ENCODE assay signal across 8 cellular contexts in the genomic region with DNA sequence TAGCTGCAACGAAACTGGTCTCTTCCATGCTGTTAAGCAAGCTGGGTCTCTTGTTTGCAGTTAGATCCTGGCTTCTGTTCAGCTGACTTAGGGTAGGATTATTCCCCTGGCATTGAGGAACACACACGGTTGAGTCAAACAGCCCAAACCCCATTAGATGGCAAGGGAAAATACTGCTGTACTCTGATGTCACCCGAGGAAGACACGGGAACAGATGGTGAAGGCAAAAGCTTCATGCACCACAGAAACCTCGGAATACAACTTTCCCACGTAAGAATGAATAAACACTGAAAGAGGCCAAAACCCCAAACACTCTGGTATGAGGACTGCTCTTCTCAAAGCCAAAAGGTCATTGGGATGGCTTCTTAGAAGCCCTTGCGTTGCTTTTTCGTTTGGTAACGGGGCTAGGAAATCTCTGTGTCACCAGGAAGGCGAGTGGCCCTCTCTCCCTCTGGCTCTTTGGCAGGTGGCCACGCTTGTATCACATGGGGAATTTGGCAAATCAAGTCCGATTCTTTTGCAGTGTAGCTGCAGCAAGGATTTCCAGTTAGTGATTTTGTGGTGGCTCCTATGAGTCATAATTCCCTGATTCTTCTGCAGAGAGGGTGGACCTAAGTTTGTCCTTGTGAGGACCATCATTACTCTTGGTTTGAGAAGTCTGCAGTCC. TPM values are rescaled to one million over a fixed set of nuclear protein-coding genes. Genes with fewer than 3 reads are reported as not detected.
A peak's percentile ranks its signal among the peaks of the same experiment; 100 is the strongest.
DNase-seq lines count a peak whose midpoint lies in the region; ATAC-seq and TF ChIP-seq lines count a peak whose summit lies in the region.

No MANE protein-coding gene starts in this region.

- no peaks in the 10 kb centered on the region for H3K27me3 ChIP-seq in A673 (replicated peaks; ENCODE audit: insufficient read depth, low read depth, low read length, poor library complexity)
- H3K27me3 ChIP-seq in lower lobe of right lung (ENCODE audit: low read depth): no peaks in the 10 kb centered on the region
- no peaks in the 10 kb centered on the region for H3K27me3 ChIP-seq in uterus

- no peak overlapping the region for H3K4me3 Mint-ChIP-seq in chondrocyte (ENCODE audit: unreplicated experiment)

- intact Hi-C loops in A673 (cut with micrococcal nuclease; ENCODE audit: unreplicated experiment) (no loop called here), lower lobe of right lung (cut with DNase I) (no loop called here), uterus (cut with DNase I; ENCODE audit: low total_unique reads) (no loop called here)

- DNase-seq in A673 (ENCODE audit: low spot score) (peak; percentile 55), NCI-H2171 treated with DMSO at 0.1 percent for 48 hours (lab: John Stamatoyannopoulos, UW) (peak; percentile 86), chondrocyte (ENCODE audit: low spot score) (no peak), lower lobe of right lung (peak; percentile 81), uterus (peak; percentile 84 to 85), retina (no peak)

- BruUV-seq in A673 (replicated peaks; lab: Mats Ljungman, UMichigan): no TSS peak

- no peaks in the 10 kb centered on the region for H3K9me3 Mint-ChIP-seq in chondrocyte (ENCODE audit: low read depth)

- H3K9me3 ChIP-seq in A673 (ENCODE audit: low read depth, low read length, poor library complexity, severe bottlenecking) (no peaks in the 10 kb centered on the region), lower lobe of right lung (no peaks in the 10 kb centered on the region), uterus (no peaks in the 10 kb centered on the region)

- H3K27me3 Mint-ChIP-seq in chondrocyte (ENCODE audit: low read depth): no peaks in the 10 kb centered on the region

- peak overlapping the region; percentile 18 for H3K27ac Mint-ChIP-seq in chondrocyte (ENCODE audit: unreplicated experiment)

- ATAC-seq in GM18873 (IDR thresholded peaks at IDR 0.05; ENCODE audit: low FRiP score, unreplicated experiment) (peak; percentile 34), lower lobe of right lung (peak; percentile 81 to 82), GM21515 (IDR thresholded peaks at IDR 0.05; ENCODE audit: unreplicated experiment) (no peak)

- CTCF ChIA-PET in A673 (lab: Charles Lee): no interaction called here

- TF ChIP-seq CTCF in A673 (conservative IDR thresholded peaks at IDR 0.05; ENCODE audit: low read depth, low read length): no peak
- TF ChIP-seq CTCF in chondrocyte (IDR thresholded peaks at IDR 0.05): no peak
- TF ChIP-seq CTCF in lower lobe of right lung (IDR thresholded peaks at IDR 0.05): no peak
- TF ChIP-seq CTCF in uterus (IDR thresholded peaks at IDR 0.05): no peak

- POLR2A ChIA-PET in A673 (lab: Charles Lee; ENCODE audit: low non-redundant PET): no interaction called here

- no peak overlapping the region for H3K27ac ChIP-seq in A673 (ENCODE audit: low read depth, low read length, poor library complexity, severe bottlenecking)
- peak overlapping the region; percentile 32 for H3K27ac ChIP-seq in lower lobe of right lung
- H3K27ac ChIP-seq in uterus: peak overlapping the region; percentile 45 to 56

- H3K4me1 Mint-ChIP-seq in chondrocyte (ENCODE audit: low read depth): peaks cover 14% of the 10 kb centered on the region

- no peak for TF ChIP-seq POLR2A in uterus (IDR thresholded peaks at IDR 0.05)

- H3K4me1 ChIP-seq in A673 (ENCODE audit: insufficient read depth, low read length, poor library complexity, severe bottlenecking): no peaks in the 10 kb centered on the region
- H3K4me1 ChIP-seq in lower lobe of right lung: peaks cover 18% of the 10 kb centered on the region
- H3K4me1 ChIP-seq in uterus: no peaks in the 10 kb centered on the region

- H3K36me3 ChIP-seq in A673 (ENCODE audit: insufficient read depth, low read length, poor library complexity, severe bottlenecking) (no peaks in the 10 kb centered on the region), lower lobe of right lung (no peaks in the 10 kb centered on the region), uterus (no peaks in the 10 kb centered on the region)

- no peaks in the 10 kb centered on the region for H3K36me3 Mint-ChIP-seq in chondrocyte (ENCODE audit: low read depth)

- H3K4me3 ChIP-seq in A673 (ENCODE audit: low read depth, low read length, poor library complexity, severe bottlenecking) (no peak overlapping the region), lower lobe of right lung (peak overlapping the region; percentile 25), uterus (no peak overlapping the region)

RNA-seq across cellular contexts. Expression of a gene that starts 16.7 kb away (rescaled TPM):
- total RNA-seq in A673 (2021) (1.7 and 1.9 TPM in 2 replicates), chondrocyte (14.9 to 16.4 TPM (median 16.0 TPM) in 3 replicates), lower lobe of right lung (72.4 TPM), uterus (10 to 100 TPM; 25.6 to 68.2 (median 32.9) TPM)

Comparison
In these comparisons a context has a peak if more than half of its experiments do, and no peak if none do; other contexts are left out.
1. DNase-seq: peak in A673 (single experiment), NCI-H2171 treated with DMSO at 0.1 percent for 48 hours (single experiment), lower lobe of right lung (single experiment) and uterus (2 of 2); none in chondrocyte (single experiment) and retina (single experiment).